In the genomic region with DNA sequence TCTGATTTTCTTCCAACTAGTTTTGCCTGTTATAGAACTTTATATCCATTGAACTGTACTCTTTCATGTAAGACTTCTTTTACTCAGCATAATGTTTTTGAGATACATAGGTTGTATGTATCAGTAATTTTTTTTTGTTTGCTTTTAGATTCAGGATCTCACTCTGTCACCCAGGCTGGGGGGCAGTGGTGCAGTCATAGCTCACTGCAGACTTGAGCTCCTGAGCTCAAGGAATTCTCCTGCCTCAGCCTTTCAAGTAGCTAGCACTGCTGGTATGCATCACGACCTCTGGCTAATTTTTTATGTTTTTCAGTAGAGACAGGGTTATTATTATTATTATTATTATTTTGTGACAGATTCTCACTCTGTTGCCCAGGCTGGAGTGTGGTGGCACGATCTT, we compare ENCODE assay signal across 8 cellular contexts.
A peak's percentile ranks its signal among the peaks of the same experiment; 100 is the strongest.
DNase-seq lines count a peak whose midpoint lies in the region; ATAC-seq and TF ChIP-seq lines count a peak whose summit lies in the region.

No MANE protein-coding gene starts in this region.

- H3K27ac ChIP-seq in BLaER1 (peak overlapping the region; percentile 82), coronary artery (no peak overlapping the region)

- no peaks in the 10 kb centered on the region for H4K20me1 ChIP-seq in BLaER1

- no peak for DNase-seq in coronary artery (ENCODE audit: low spot score)
- no peak for DNase-seq in nephron progenitor cell
- DNase-seq in A172 (ENCODE audit: low spot score) = no peak

- H3K36me3 Mint-ChIP-seq in IgD-negative memory B cell (no peaks in the 10 kb centered on the region), nephron progenitor cell (ENCODE audit: low read depth) (peaks cover under 1% of the 10 kb centered on the region)

- no peaks in the 10 kb centered on the region for H3K36me3 ChIP-seq in BLaER1

- H3K27me3 Mint-ChIP-seq in IgD-negative memory B cell = no peaks in the 10 kb centered on the region
- no peaks in the 10 kb centered on the region for H3K27me3 Mint-ChIP-seq in nephron progenitor cell (ENCODE audit: low read depth, poor library complexity)

- ATAC-seq in GM21515 (IDR thresholded peaks at IDR 0.05; ENCODE audit: unreplicated experiment) (no peak), GM19463 (IDR thresholded peaks at IDR 0.05; ENCODE audit: unreplicated experiment) (no peak), HG03378 (IDR thresholded peaks at IDR 0.05; ENCODE audit: unreplicated experiment) (no peak)

- peaks cover 37% of the 10 kb centered on the region for H3K4me1 ChIP-seq in BLaER1

- H3K4me1 Mint-ChIP-seq in IgD-negative memory B cell (peaks cover 0 to 6% (median 3%) of the 10 kb centered on the region in 3 donors), nephron progenitor cell (peaks cover 41% of the 10 kb centered on the region)

- H3K4me3 ChIP-seq in BLaER1 (peak overlapping the region; percentile 74), coronary artery (peak overlapping the region; percentile 84)

- peak overlapping the region; percentile 81 for H3K9ac ChIP-seq in BLaER1

- peak overlapping the region in 1 of 3 donors; percentile 79 for H3K27ac Mint-ChIP-seq in IgD-negative memory B cell
- peak overlapping the region; percentile 84 for H3K27ac Mint-ChIP-seq in nephron progenitor cell

- H3K9me3 ChIP-seq in BLaER1 = peaks cover 5% of the 10 kb centered on the region

- H3K27me3 ChIP-seq in BLaER1 = no peaks in the 10 kb centered on the region

- TF ChIP-seq CTCF in coronary artery (IDR thresholded peaks at IDR 0.05) (no peak), nephron progenitor cell (IDR thresholded peaks at IDR 0.05) (no peak)

- H3K9me3 Mint-ChIP-seq in IgD-negative memory B cell (peaks cover 0 to 2% (median 0%) of the 10 kb centered on the region in 3 donors), nephron progenitor cell (peaks cover 8% of the 10 kb centered on the region)

- H3K4me3 Mint-ChIP-seq in IgD-negative memory B cell (peak overlapping the region; percentile 48 to 95 (median 90)), nephron progenitor cell (peak overlapping the region; percentile 87)

- H3K4me2 ChIP-seq in BLaER1 = peak overlapping the region; percentile 83
